1 cellular context compared by ENCODE assay signal in genomic region chr4:15551740-15552446, GRCh38.
TF ChIP-seq lines count a peak whose summit lies in the region.

No MANE protein-coding gene starts in this region.

TF ChIP-seq in HepG2, 621 proteins besides CTCF, POLR2A, EP300 and RAD21 (continued from another document and continues in another):
- TF ChIP-seq, protein P1, sequence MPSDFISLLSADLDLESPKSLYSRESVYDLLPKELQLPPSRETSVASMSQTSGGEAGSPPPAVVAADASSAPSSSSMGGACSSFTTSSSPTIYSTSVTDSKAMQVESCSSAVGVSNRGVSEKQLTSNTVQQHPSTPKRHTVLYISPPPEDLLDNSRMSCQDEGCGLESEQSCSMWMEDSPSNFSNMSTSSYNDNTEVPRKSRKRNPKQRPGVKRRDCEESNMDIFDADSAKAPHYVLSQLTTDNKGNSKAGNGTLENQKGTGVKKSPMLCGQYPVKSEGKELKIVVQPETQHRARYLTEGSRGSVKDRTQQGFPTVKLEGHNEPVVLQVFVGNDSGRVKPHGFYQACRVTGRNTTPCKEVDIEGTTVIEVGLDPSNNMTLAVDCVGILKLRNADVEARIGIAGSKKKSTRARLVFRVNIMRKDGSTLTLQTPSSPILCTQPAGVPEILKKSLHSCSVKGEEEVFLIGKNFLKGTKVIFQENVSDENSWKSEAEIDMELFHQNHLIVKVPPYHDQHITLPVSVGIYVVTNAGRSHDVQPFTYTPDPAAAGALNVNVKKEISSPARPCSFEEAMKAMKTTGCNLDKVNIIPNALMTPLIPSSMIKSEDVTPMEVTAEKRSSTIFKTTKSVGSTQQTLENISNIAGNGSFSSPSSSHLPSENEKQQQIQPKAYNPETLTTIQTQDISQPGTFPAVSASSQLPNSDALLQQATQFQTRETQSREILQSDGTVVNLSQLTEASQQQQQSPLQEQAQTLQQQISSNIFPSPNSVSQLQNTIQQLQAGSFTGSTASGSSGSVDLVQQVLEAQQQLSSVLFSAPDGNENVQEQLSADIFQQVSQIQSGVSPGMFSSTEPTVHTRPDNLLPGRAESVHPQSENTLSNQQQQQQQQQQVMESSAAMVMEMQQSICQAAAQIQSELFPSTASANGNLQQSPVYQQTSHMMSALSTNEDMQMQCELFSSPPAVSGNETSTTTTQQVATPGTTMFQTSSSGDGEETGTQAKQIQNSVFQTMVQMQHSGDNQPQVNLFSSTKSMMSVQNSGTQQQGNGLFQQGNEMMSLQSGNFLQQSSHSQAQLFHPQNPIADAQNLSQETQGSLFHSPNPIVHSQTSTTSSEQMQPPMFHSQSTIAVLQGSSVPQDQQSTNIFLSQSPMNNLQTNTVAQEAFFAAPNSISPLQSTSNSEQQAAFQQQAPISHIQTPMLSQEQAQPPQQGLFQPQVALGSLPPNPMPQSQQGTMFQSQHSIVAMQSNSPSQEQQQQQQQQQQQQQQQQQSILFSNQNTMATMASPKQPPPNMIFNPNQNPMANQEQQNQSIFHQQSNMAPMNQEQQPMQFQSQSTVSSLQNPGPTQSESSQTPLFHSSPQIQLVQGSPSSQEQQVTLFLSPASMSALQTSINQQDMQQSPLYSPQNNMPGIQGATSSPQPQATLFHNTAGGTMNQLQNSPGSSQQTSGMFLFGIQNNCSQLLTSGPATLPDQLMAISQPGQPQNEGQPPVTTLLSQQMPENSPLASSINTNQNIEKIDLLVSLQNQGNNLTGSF (CRISPR knock-in tag; IDR thresholded peaks at IDR 0.05): no peak
- TF ChIP-seq HNRNPL (IDR thresholded peaks at IDR 0.05; ENCODE audit: low read depth, low read length): no peak
- TF ChIP-seq, protein P2, sequence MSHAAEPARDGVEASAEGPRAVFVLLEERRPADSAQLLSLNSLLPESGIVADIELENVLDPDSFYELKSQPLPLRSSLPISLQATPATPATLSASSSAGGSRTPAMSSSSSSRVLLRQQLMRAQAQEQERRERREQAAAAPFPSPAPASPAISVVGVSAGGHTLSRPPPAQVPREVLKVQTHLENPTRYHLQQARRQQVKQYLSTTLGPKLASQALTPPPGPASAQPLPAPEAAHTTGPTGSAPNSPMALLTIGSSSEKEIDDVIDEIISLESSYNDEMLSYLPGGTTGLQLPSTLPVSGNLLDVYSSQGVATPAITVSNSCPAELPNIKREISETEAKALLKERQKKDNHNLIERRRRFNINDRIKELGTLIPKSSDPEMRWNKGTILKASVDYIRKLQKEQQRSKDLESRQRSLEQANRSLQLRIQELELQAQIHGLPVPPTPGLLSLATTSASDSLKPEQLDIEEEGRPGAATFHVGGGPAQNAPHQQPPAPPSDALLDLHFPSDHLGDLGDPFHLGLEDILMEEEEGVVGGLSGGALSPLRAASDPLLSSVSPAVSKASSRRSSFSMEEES (CRISPR knock-in tag; IDR thresholded peaks at IDR 0.05): no peak
- TF ChIP-seq SAFB2 (CRISPR knock-in tag; IDR thresholded peaks at IDR 0.05; ENCODE audit: borderline replicate concordance, low read depth): no peak
- TF ChIP-seq ZNF770 (CRISPR knock-in tag; IDR thresholded peaks at IDR 0.05): no peak
- no peak for TF ChIP-seq HNRNPK (IDR thresholded peaks at IDR 0.05; ENCODE audit: low read depth, low read length, poor library complexity, severe bottlenecking)
- no peak for TF ChIP-seq ESRRA (CRISPR knock-in tag; IDR thresholded peaks at IDR 0.05; ENCODE audit: low read depth)
- no peak for TF ChIP-seq CBX5 (CRISPR knock-in tag; IDR thresholded peaks at IDR 0.05; ENCODE audit: borderline replicate concordance)
- no peak for TF ChIP-seq ZNF563 (CRISPR knock-in tag; IDR thresholded peaks at IDR 0.05)
- TF ChIP-seq SRY (CRISPR knock-in tag; IDR thresholded peaks at IDR 0.05): no peak
- TF ChIP-seq SNAPC5 (CRISPR knock-in tag; IDR thresholded peaks at IDR 0.05; ENCODE audit: borderline replicate concordance): no peak
- TF ChIP-seq NFATC3 (CRISPR knock-in tag; IDR thresholded peaks at IDR 0.05): no peak
- TF ChIP-seq ZFP62 (CRISPR knock-in tag; IDR thresholded peaks at IDR 0.05): no peak
- TF ChIP-seq CEBPG (CRISPR knock-in tag; IDR thresholded peaks at IDR 0.05): peak; percentile 66
- no peak for TF ChIP-seq ZNF766 (CRISPR knock-in tag; IDR thresholded peaks at IDR 0.05; ENCODE audit: borderline replicate concordance)
- TF ChIP-seq FLYWCH1 (CRISPR knock-in tag; IDR thresholded peaks at IDR 0.05): no peak
- TF ChIP-seq ZNF557 (CRISPR knock-in tag; IDR thresholded peaks at IDR 0.05): no peak
- TF ChIP-seq SIX1 (CRISPR knock-in tag; IDR thresholded peaks at IDR 0.05; ENCODE audit: borderline replicate concordance): no peak
- no peak for TF ChIP-seq HCFC1 (IDR thresholded peaks at IDR 0.05; ENCODE audit: low read depth, low read length)
- TF ChIP-seq GATAD2A (CRISPR knock-in tag; IDR thresholded peaks at IDR 0.05): peak; percentile 66; the same call in 1 of the 2 replicates
- TF ChIP-seq ZNF652 (CRISPR knock-in tag; IDR thresholded peaks at IDR 0.05; ENCODE audit: borderline replicate concordance, low read depth): peak; percentile 62; the same call in 1 of the 2 replicates
- no peak for TF ChIP-seq ZNF253 (CRISPR knock-in tag; IDR thresholded peaks at IDR 0.05; ENCODE audit: borderline replicate concordance)
- TF ChIP-seq KIAA2018 (CRISPR knock-in tag; IDR thresholded peaks at IDR 0.05; ENCODE audit: borderline replicate concordance): no peak
- no peak for TF ChIP-seq KMT2B (CRISPR knock-in tag; IDR thresholded peaks at IDR 0.05)
- TF ChIP-seq NONO (IDR thresholded peaks at IDR 0.05): no peak
- TF ChIP-seq NONO (CRISPR knock-in tag; conservative IDR thresholded peaks at IDR 0.05): no peak
- no peak for TF ChIP-seq MBD4 (IDR thresholded peaks at IDR 0.05; ENCODE audit: borderline replicate concordance, low read length)
- TF ChIP-seq HOXA5 (CRISPR knock-in tag; IDR thresholded peaks at IDR 0.05): no peak
- TF ChIP-seq ZBTB26 (CRISPR knock-in tag; IDR thresholded peaks at IDR 0.05; ENCODE audit: borderline replicate concordance): no peak
- no peak for TF ChIP-seq ARID2 (CRISPR knock-in tag; IDR thresholded peaks at IDR 0.05; ENCODE audit: borderline replicate concordance)
- no peak for TF ChIP-seq ZNF720 (CRISPR knock-in tag; IDR thresholded peaks at IDR 0.05)
- TF ChIP-seq REXO4 (CRISPR knock-in tag; IDR thresholded peaks at IDR 0.05; ENCODE audit: borderline replicate concordance): no peak
- TF ChIP-seq ZNF552 (CRISPR knock-in tag; IDR thresholded peaks at IDR 0.05; ENCODE audit: borderline replicate concordance): no peak
- no peak for TF ChIP-seq ZNF598 (CRISPR knock-in tag; IDR thresholded peaks at IDR 0.05; ENCODE audit: borderline replicate concordance)
- TF ChIP-seq HNF4G (IDR thresholded peaks at IDR 0.05; ENCODE audit: borderline replicate concordance, low read depth, low read length): no peak
- TF ChIP-seq HNF4G (CRISPR knock-in tag; IDR thresholded peaks at IDR 0.05; ENCODE audit: borderline replicate concordance, low read depth): no peak
- no peak for TF ChIP-seq ZNF713 (CRISPR knock-in tag; IDR thresholded peaks at IDR 0.05)
- TF ChIP-seq, protein P3, sequence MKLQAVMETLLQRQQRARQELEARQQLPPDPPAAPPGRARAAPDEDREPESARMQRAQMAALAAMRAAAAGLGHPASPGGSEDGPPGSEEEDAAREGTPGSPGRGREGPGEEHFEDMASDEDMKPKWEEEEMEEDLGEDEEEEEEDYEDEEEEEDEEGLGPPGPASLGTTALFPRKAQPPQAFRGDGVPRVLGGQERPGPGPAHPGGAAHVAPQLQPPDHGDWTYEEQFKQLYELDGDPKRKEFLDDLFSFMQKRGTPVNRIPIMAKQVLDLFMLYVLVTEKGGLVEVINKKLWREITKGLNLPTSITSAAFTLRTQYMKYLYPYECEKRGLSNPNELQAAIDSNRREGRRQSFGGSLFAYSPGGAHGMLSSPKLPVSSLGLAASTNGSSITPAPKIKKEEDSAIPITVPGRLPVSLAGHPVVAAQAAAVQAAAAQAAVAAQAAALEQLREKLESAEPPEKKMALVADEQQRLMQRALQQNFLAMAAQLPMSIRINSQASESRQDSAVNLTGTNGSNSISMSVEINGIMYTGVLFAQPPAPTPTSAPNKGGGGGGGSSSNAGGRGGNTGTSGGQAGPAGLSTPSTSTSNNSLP (IDR thresholded peaks at IDR 0.05; ENCODE audit: low read depth, low read length): peak; percentile 78
- TF ChIP-seq SP4 (CRISPR knock-in tag; IDR thresholded peaks at IDR 0.05): no peak
- TF ChIP-seq KAT7 (CRISPR knock-in tag; IDR thresholded peaks at IDR 0.05; ENCODE audit: borderline replicate concordance): no peak
- TF ChIP-seq TRIM24 (CRISPR knock-in tag; IDR thresholded peaks at IDR 0.05): no peak
- no peak for TF ChIP-seq FOXA1 (IDR thresholded peaks at IDR 0.05)
- peak; percentile 54 for TF ChIP-seq FOXA1 (CRISPR knock-in tag; IDR thresholded peaks at IDR 0.05)
